14 cellular contexts compared by ENCODE assay signal in the genomic region with DNA sequence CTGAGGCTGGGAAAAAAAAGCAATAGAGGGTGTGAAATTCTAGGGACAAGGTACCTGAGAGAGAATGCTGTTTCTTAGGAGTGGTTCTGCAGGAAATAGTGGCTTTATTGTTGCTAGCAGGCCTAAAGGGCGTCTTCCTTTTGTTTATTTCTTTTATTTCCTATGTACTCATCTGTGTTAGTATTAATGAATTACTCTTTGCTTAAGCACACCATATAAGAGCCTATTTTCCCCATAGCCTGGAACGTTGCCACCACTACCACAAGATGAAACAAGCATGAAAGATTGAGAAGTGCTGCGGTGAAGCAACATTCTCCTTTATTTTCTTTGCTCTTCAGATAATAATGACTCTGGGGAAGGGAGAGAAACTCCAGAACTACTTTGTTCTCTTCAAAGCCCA. TPM values are rescaled to one million over a fixed set of nuclear protein-coding genes. Genes with fewer than 3 reads are reported as not detected.
DNase-seq lines count a peak whose midpoint lies in the region; ATAC-seq, FAIRE-seq and TF ChIP-seq lines count a peak whose summit lies in the region.
"Had no signal": no experiment of that assay in that cellular context is flagged by ENCODE, and none has a peak within 500 bp of the region (broad histone marks: within the 10 kb centered on the region; RNA-seq: fewer than 3 reads in every experiment).

No MANE protein-coding gene starts in this region.

- no peak overlapping the region for H2AK9ac ChIP-seq in IMR-90 (replicated peaks; ENCODE audit: low read depth, low read length, poor library complexity)

- H3K27me3 Mint-ChIP-seq in nephron progenitor cell (ENCODE audit: low read depth, poor library complexity), result no peaks in the 10 kb centered on the region
- H3K27me3 Mint-ChIP-seq: activated T-helper 17 cell treated with anti-CD3 and anti-CD28 coated beads, Interleukin-2, amount 50 U/mL, for 72 hours had no signal

- H3K23ac ChIP-seq in IMR-90 (ENCODE audit: low read depth, low read length), result no peak overlapping the region; the same call in 1 of the 2 replicates

- peak overlapping the region; percentile 43; the same call in 1 of the 2 replicates for H3K4me2 ChIP-seq in IMR-90 (ENCODE audit: low read depth, low read length)
- H3K4me2 ChIP-seq: KMS-11 had no signal

- H3K27ac Mint-ChIP-seq in nephron progenitor cell, result peak overlapping the region; percentile 7
- H3K27ac Mint-ChIP-seq: activated CD4-positive, alpha-beta T cell treated with anti-CD3 and anti-CD28 coated beads, Interleukin-2, amount 10 ng/mL, durations not matched to agents 7 days and 5 days; activated T-helper 17 cell treated with anti-CD3 and anti-CD28 coated beads, Interleukin-2, amount 50 U/mL, for 72 hours; naive thymus-derived CD8-positive, alpha-beta T cell; T-helper 1 cell treated with Interleukin-12 subunit alpha and Interleukin-12 subunit beta and Interleukin-4 antibody, amounts not matched to agents 30 μg/mL and 1 μg/mL, for 36 hours had no signal

- H4K5ac ChIP-seq in IMR-90 (ENCODE audit: low read depth, low read length), result no peak overlapping the region

- H3K27me3 ChIP-seq in IMR-90 (ENCODE audit: control insufficient read depth, insufficient read depth, low read length), result no peaks in the 10 kb centered on the region

- TF ChIP-seq RAD21 in IMR-90 (IDR thresholded peaks at IDR 0.05; ENCODE audit: low read length), result no peak

- H3K27ac ChIP-seq in IMR-90 (ENCODE audit: insufficient read depth, low read length) (no peak overlapping the region; the same call in 1 of the 2 replicates), epithelial cell of prostate (peak overlapping the region; percentile 63)
- H3K27ac ChIP-seq: KMS-11 had no signal

- DNase-seq in IMR-90 (peak; percentile 62), NCI-H774 (lab: John Stamatoyannopoulos, UW) (peak; percentile 32), epithelial cell of prostate (ENCODE audit: low read depth, low spot score) (peak; percentile 45), nephron progenitor cell (no peak), D721Med (ENCODE audit: insufficient read length, low spot score) (no peak), Ammon's horn (ENCODE audit: low spot score) (no peak), HPDE6-E6E7 (ENCODE audit: extremely low spot score) (no peak)
- DNase-seq: activated CD4-positive, alpha-beta T cell treated with anti-CD3 and anti-CD28 coated beads, Interleukin-2, amount 10 ng/mL, durations not matched to agents 7 days and 5 days; naive thymus-derived CD8-positive, alpha-beta T cell; NCI-H1930 had no signal

- peaks cover 12% of the 10 kb centered on the region for H3K4me1 Mint-ChIP-seq in nephron progenitor cell
- H3K4me1 Mint-ChIP-seq: activated CD4-positive, alpha-beta T cell treated with anti-CD3 and anti-CD28 coated beads, Interleukin-2, amount 10 ng/mL, durations not matched to agents 7 days and 5 days; activated T-helper 17 cell treated with anti-CD3 and anti-CD28 coated beads, Interleukin-2, amount 50 U/mL, for 72 hours; naive thymus-derived CD8-positive, alpha-beta T cell had no signal

- H3K9me1 ChIP-seq in IMR-90 (ENCODE audit: insufficient read depth, low read length), result no peaks in the 10 kb centered on the region

- WGBS in IMR-90 (ENCODE audit: extremely low coverage in 2 of 2, insufficient read length in 1 of 2), 2 experiments, result no CpG with 5 or more reads among the region's 3 CpGs

- peaks cover 5% of the 10 kb centered on the region for H3K4me1 ChIP-seq in IMR-90 (ENCODE audit: control insufficient read depth, insufficient read depth, low read length)

- H4K20me1 ChIP-seq in IMR-90 (ENCODE audit: insufficient read depth, low read length), result no peaks in the 10 kb centered on the region

- CTCF ChIA-PET in IMR-90 (lab: Yijun Ruan, JAX), result interaction anchor here (0.6 kb wide), 1 partner anchor 49 kb away, joined by 5 read pairs; no protein-coding TSS in a partner anchor

- no peak overlapping the region for H2BK5ac ChIP-seq in IMR-90 (ENCODE audit: low read depth, low read length, poor library complexity, severe bottlenecking)

- TF ChIP-seq CTCF in IMR-90 (conservative IDR thresholded peaks at IDR 0.05; ENCODE audit: low read depth, low read length) (no peak), nephron progenitor cell (IDR thresholded peaks at IDR 0.05) (no peak), D721Med (IDR thresholded peaks at IDR 0.05; ENCODE audit: insufficient read depth, missing control alignments) (no peak)

- no peak overlapping the region; the same call in 1 of the 2 replicates for H3K9ac ChIP-seq in IMR-90 (ENCODE audit: low read depth, low read length)
- H3K9ac ChIP-seq: KMS-11 had no signal

- H3K18ac ChIP-seq in IMR-90 (ENCODE audit: low read depth, low read length), result no peak overlapping the region

- no peak for FAIRE-seq in D721Med (lab: Jason Lieb, UNC)

- no peak overlapping the region for H2BK20ac ChIP-seq in IMR-90 (ENCODE audit: low read depth, low read length)

- no peaks in the 10 kb centered on the region for H3K9me3 Mint-ChIP-seq in nephron progenitor cell
- H3K9me3 Mint-ChIP-seq: activated CD4-positive, alpha-beta T cell treated with anti-CD3 and anti-CD28 coated beads, Interleukin-2, amount 10 ng/mL, durations not matched to agents 7 days and 5 days; activated T-helper 17 cell treated with anti-CD3 and anti-CD28 coated beads, Interleukin-2, amount 50 U/mL, for 72 hours; naive thymus-derived CD8-positive, alpha-beta T cell; T-helper 1 cell treated with Interleukin-12 subunit alpha and Interleukin-12 subunit beta and Interleukin-4 antibody, amounts not matched to agents 30 μg/mL and 1 μg/mL, for 36 hours had no signal

- no peaks in the 10 kb centered on the region for H3K36me3 Mint-ChIP-seq in nephron progenitor cell (ENCODE audit: low read depth)
- H3K36me3 Mint-ChIP-seq: naive thymus-derived CD8-positive, alpha-beta T cell had no signal

- no peak overlapping the region for H3K56ac ChIP-seq in IMR-90 (ENCODE audit: extremely low read depth, insufficient read depth, low read length)

- no peak overlapping the region for H2AK5ac ChIP-seq in IMR-90 (ENCODE audit: low read depth, low read length)

- TF ChIP-seq POLR2A in IMR-90 (IDR thresholded peaks at IDR 0.05; ENCODE audit: low read depth, low read length) (no peak), GM18505 (IDR thresholded peaks at IDR 0.05; ENCODE audit: borderline replicate concordance, extremely low read depth, insufficient read depth, insufficient read length) (no peak)

- H3K79me1 ChIP-seq in IMR-90 (ENCODE audit: low read depth in 1 of 2, low read length in 2 of 2), result no peaks in the 10 kb centered on the region

- H2BK15ac ChIP-seq in IMR-90 (ENCODE audit: low read depth, low read length), result no peak overlapping the region

- ATAC-seq in IMR-90 (ENCODE audit: low read depth) (peak; percentile 35), GM18505 (IDR thresholded peaks at IDR 0.05; ENCODE audit: unreplicated experiment) (no peak)
- ATAC-seq: activated T-helper 17 cell treated with anti-CD3 and anti-CD28 coated beads, Interleukin-2, amount 50 U/mL, for 72 hours; naive thymus-derived CD8-positive, alpha-beta T cell had no signal

- dilution Hi-C loops in IMR-90 (cut with HindIII; ENCODE audit: low sequenced_read_pairs, unreplicated experiment), result no loop called here

- H3K36me3 ChIP-seq in IMR-90 (ENCODE audit: control insufficient read depth, insufficient read depth, low read length), result no peaks in the 10 kb centered on the region

- no TSS peak for BruUV-seq in IMR-90 (replicated peaks; lab: Mats Ljungman, UMichigan)

- in situ Hi-C loops in IMR-90 (cut with MboI; ENCODE audit: low sequenced_read_pairs), result no loop called here

- H3K4me3 ChIP-seq in IMR-90 (ENCODE audit: insufficient read depth, low read depth, low read length), result no peak overlapping the region

- intact Hi-C loops in IMR-90 (cut with micrococcal nuclease), result no loop called here

- no peaks in the 10 kb centered on the region for H3K9me3 ChIP-seq in IMR-90 (ENCODE audit: control insufficient read depth, insufficient read depth, low read length)

- no peak overlapping the region for H3K14ac ChIP-seq in IMR-90 (replicated peaks; ENCODE audit: low read depth, low read length)

- H2BK120ac ChIP-seq in IMR-90 (ENCODE audit: low read depth, low read length), result no peak overlapping the region

- no peak overlapping the region; a peak in 1 of 4 replicates for H4K8ac ChIP-seq in IMR-90 (ENCODE audit: low read depth in 2 of 2, low read length in 2 of 2)

- no peak overlapping the region for H4K91ac ChIP-seq in IMR-90 (ENCODE audit: insufficient read depth, low read depth, low read length)

- H3K4me3 Mint-ChIP-seq in nephron progenitor cell, result no peak overlapping the region
- H3K4me3 Mint-ChIP-seq: activated CD4-positive, alpha-beta T cell treated with anti-CD3 and anti-CD28 coated beads, Interleukin-2, amount 10 ng/mL, durations not matched to agents 7 days and 5 days; activated T-helper 17 cell treated with anti-CD3 and anti-CD28 coated beads, Interleukin-2, amount 50 U/mL, for 72 hours; naive thymus-derived CD8-positive, alpha-beta T cell; T-helper 1 cell treated with Interleukin-12 subunit alpha and Interleukin-12 subunit beta and Interleukin-4 antibody, amounts not matched to agents 30 μg/mL and 1 μg/mL, for 36 hours had no signal

- POLR2A ChIA-PET in IMR-90 (lab: Charles Lee; ENCODE audit: unreplicated experiment), result no interaction called here

- no peak overlapping the region for H3K4ac ChIP-seq in IMR-90 (ENCODE audit: low read depth, low read length)

- H2AFZ ChIP-seq in IMR-90 (replicated peaks; ENCODE audit: low read length, poor library complexity), result peak overlapping the region; percentile 46

TF ChIP-seq in IMR-90, 13 proteins besides CTCF, POLR2A, EP300 and RAD21:
- TF ChIP-seq MAZ (IDR thresholded peaks at IDR 0.05; ENCODE audit: borderline replicate concordance, low read depth, low read length), result no peak
- TF ChIP-seq FOS (IDR thresholded peaks at IDR 0.05; ENCODE audit: low read depth, low read length), result no peak
- no peak for TF ChIP-seq CHD1 (IDR thresholded peaks at IDR 0.05; ENCODE audit: low read depth, low read length)
- TF ChIP-seq CEBPB (IDR thresholded peaks at IDR 0.05; ENCODE audit: low read depth, low read length), result peak; percentile 27; the same call in 1 of the 2 replicates
- no peak for TF ChIP-seq SMC3 (IDR thresholded peaks at IDR 0.05; ENCODE audit: low read depth, low read length)
- TF ChIP-seq NFE2L2 (IDR thresholded peaks at IDR 0.05; ENCODE audit: low read depth, low read length), result no peak
- TF ChIP-seq, protein P1, sequence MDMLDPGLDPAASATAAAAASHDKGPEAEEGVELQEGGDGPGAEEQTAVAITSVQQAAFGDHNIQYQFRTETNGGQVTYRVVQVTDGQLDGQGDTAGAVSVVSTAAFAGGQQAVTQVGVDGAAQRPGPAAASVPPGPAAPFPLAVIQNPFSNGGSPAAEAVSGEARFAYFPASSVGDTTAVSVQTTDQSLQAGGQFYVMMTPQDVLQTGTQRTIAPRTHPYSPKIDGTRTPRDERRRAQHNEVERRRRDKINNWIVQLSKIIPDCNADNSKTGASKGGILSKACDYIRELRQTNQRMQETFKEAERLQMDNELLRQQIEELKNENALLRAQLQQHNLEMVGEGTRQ (IDR thresholded peaks at IDR 0.05; ENCODE audit: low read depth, low read length), result no peak

RNA-seq across cellular contexts. Expression of a gene that starts 21.3 kb away (rescaled TPM):
- total RNA-seq in IMR-90 (2012; rRNA removed), result 71.2 and 90.0 TPM in 2 replicates
- polyA plus RNA-seq in IMR-90 (2012; rRNA removed), result 44.6 and 48.8 TPM in 2 replicates
- polyA plus RNA-seq in IMR-90 (2012; cell fraction: cytosol; rRNA removed), result 19.4 and 19.5 TPM in 2 replicates
- polyA plus RNA-seq in IMR-90 (2012; cell fraction: nucleus; rRNA removed; ENCODE audit: low replicate concordance), result 11.1 and 19.3 TPM in 2 replicates

Comparison
In these comparisons a context has a peak if more than half of its experiments do, and no peak if none do; other contexts are left out.
1. DNase-seq: peak in IMR-90 (single experiment), NCI-H774 (single experiment) and epithelial cell of prostate (single experiment); none in nephron progenitor cell (single experiment), D721Med (single experiment), Ammon's horn (single experiment) and HPDE6-E6E7 (single experiment).